13 cellular contexts compared by ENCODE assay signal in the genomic region with DNA sequence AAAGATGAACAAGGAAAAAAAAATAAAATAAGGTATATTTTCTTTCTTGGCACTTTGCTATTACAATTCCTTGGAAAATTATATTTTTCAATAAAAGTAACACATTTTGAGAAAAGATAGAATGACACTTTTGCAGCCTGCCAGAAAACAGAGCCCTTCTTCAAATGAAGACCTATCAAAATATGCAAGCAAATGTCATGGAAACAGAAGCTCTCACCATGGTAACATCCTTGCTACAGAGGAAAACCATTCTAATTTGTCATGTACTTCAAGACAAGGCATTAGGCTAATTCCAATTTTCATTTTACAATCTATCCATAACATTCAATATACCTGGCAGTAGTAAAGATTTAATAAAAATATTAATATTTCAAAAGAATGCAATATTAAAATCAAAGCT.
DNase-seq lines count a peak whose midpoint lies in the region.
"Had no signal": no experiment of that assay in that cellular context is flagged by ENCODE, and none has a peak within 500 bp of the region (broad histone marks: within the 10 kb centered on the region; RNA-seq: fewer than 3 reads in every experiment).

No MANE protein-coding gene starts in this region.

- no peak overlapping the region for H3K4me3 Mint-ChIP-seq in activated T-cell treated with anti-CD3 and anti-CD28 coated beads, Interleukin-2, amount 50 U/mL, for 24 hours
- H3K4me3 Mint-ChIP-seq: CD8-positive, alpha-beta T cell had no signal

- DNase-seq in NCI-H748 (lab: John Stamatoyannopoulos, UW; ENCODE audit: unreplicated experiment) = peak; percentile 29
- no peak for DNase-seq in NCI-H748 treated with DMSO at 0.1 percent for 48 hours (lab: John Stamatoyannopoulos, UW)
- peak; percentile 15 for DNase-seq in NCI-H69 (lab: John Stamatoyannopoulos, UW)
- peak; percentile 11 for DNase-seq in foreskin melanocyte
- DNase-seq in activated T-cell treated with anti-CD3 and anti-CD28 coated beads, Interleukin-2, amount 50 U/mL, for 24 hours = no peak
- no peak for DNase-seq in epidermal melanocyte (ENCODE audit: insufficient read length, low spot score)
- no peak for DNase-seq in HK-2 (ENCODE audit: unreplicated experiment)
- DNase-seq: ACHN; CD8-positive, alpha-beta T cell; GOT3; NCI-H1930; NCI-H774; SK-N-SH had no signal

- H3K27ac Mint-ChIP-seq in activated T-cell treated with anti-CD3 and anti-CD28 coated beads, Interleukin-2, amount 50 U/mL, for 24 hours = no peak overlapping the region
- H3K27ac Mint-ChIP-seq: CD8-positive, alpha-beta T cell had no signal

- no peaks in the 10 kb centered on the region for H3K27me3 Mint-ChIP-seq in activated T-cell treated with anti-CD3 and anti-CD28 coated beads, Interleukin-2, amount 50 U/mL, for 24 hours

- no peaks in the 10 kb centered on the region for H3K9me3 Mint-ChIP-seq in activated T-cell treated with anti-CD3 and anti-CD28 coated beads, Interleukin-2, amount 50 U/mL, for 24 hours
- H3K9me3 Mint-ChIP-seq: CD8-positive, alpha-beta T cell had no signal

- peaks cover 3% of the 10 kb centered on the region for H3K4me1 Mint-ChIP-seq in activated T-cell treated with anti-CD3 and anti-CD28 coated beads, Interleukin-2, amount 50 U/mL, for 24 hours (ENCODE audit: low read depth)

- H3K36me3 Mint-ChIP-seq in activated T-cell treated with anti-CD3 and anti-CD28 coated beads, Interleukin-2, amount 50 U/mL, for 24 hours (ENCODE audit: low read depth) = peaks cover 12% of the 10 kb centered on the region

Comparison
In these comparisons a context has a peak if more than half of its experiments do, and no peak if none do; other contexts are left out.
1. DNase-seq: peak in NCI-H748 (single experiment), NCI-H69 (single experiment) and foreskin melanocyte (single experiment); none in NCI-H748 treated with DMSO at 0.1 percent for 48 hours (single experiment), activated T-cell treated with anti-CD3 and anti-CD28 coated beads, Interleukin-2, amount 50 U/mL, for 24 hours (single experiment), epidermal melanocyte (single experiment) and HK-2 (single experiment).